ENCODE assay signal across 10 cellular contexts in the genomic region with DNA sequence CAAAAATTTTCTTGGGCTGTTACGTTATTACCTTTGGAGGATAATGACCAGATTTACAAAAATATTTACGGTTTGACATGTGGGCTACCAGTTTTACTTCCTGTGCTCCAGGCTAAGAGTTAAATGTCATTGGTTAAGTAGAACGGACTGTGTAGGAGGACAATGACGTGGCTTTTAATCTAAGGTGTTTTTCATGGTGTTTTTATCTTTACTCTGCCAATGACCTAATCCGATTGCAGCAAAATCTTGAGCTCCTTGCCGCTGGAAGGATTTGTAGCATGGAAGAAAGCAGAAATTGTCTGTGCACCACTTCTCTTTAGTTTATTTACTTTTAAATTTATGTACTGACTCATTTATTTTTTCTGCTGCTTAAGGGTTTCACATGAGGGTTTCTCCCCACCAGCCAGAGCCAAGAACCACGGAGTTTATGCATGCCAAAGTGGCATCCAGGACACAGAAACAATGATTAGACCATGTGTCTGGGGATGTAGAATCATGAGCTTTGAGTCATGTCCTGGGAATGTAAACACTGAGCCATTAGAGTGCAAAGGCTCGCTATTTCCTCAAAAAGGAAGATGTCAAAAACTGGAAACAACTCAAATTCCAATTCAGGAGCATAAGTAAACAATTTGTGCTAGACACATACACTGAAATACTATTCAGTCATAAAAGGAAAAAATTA. TPM values are rescaled to one million over a fixed set of nuclear protein-coding genes. Genes with fewer than 3 reads are reported as not detected.
A peak's percentile ranks its signal among the peaks of the same experiment; 100 is the strongest.
DNase-seq lines count a peak whose midpoint lies in the region; ATAC-seq, FAIRE-seq and TF ChIP-seq lines count a peak whose summit lies in the region.
"Had no signal": no experiment of that assay in that cellular context is flagged by ENCODE, and none has a peak within 500 bp of the region (broad histone marks: within the 10 kb centered on the region; RNA-seq: fewer than 3 reads in every experiment).

No MANE protein-coding gene starts in this region.

- intact Hi-C loops in HepG2 (cut with micrococcal nuclease; ENCODE audit: unreplicated experiment) = loop anchor here (1.0 to 10.0 kb wide), 4 partner anchors 10 to 98 kb away; partner anchors contain the start of gene CASP4

- CTCF ChIA-PET in HepG2 (lab: Yijun Ruan, JAX; ENCODE audit: low intra/inter-chr PET ratio, low total read pairs) = no interaction called here

- TF ChIP-seq EP300 in HepG2 (IDR thresholded peaks at IDR 0.05; ENCODE audit: low read depth in 2 of 2, low read length in 2 of 2) (peak in 1 of 2 experiments; percentile 92; a peak in 2 of 4 replicates), HepG2 (CRISPR knock-in tag; IDR thresholded peaks at IDR 0.05; ENCODE audit: borderline replicate concordance) (peak; percentile 78; the same call in 1 of the 2 replicates)

- TF ChIP-seq CTCF in HFFc6 (IDR thresholded peaks at IDR 0.05) (no peak), bronchial epithelial cell (IDR thresholded peaks at IDR 0.05; ENCODE audit: insufficient read depth, low read length, severe bottlenecking) (no peak), HepG2 (CRISPR knock-in tag; IDR thresholded peaks at IDR 0.05) (no peak)

- peak overlapping the region; percentile 76 for H3K27ac ChIP-seq in HepG2 (ENCODE audit: extremely low read length, insufficient read depth, low read length)

- H3K9me3 Mint-ChIP-seq in HFFc6 = no peaks in the 10 kb centered on the region

- WGBS in HepG2 (ENCODE audit: low lambda C conversion rate) = 44% methylated on average over 8 of the region's 8 CpGs

- BruUV-seq in HepG2 (replicated peaks; lab: Mats Ljungman, UMichigan) = no TSS peak

- H3K9me3 ChIP-seq in HepG2 (ENCODE audit: low read length) = no peaks in the 10 kb centered on the region

- TF ChIP-seq POLR2A in HepG2 (IDR thresholded peaks at IDR 0.05; ENCODE audit: insufficient read depth in 1 of 2, low read depth in 2 of 2, low read length in 2 of 2) = no peak

- peak overlapping the region; percentile 23; the same call in 1 of the 2 replicates for H3K9ac ChIP-seq in HepG2 (ENCODE audit: insufficient read depth, low read depth, low read length)

- H3K4me3 Mint-ChIP-seq in HFFc6 = peak overlapping the region; percentile 75

- ATAC-seq in HepG2 (peak; percentile 94), GM21381 (IDR thresholded peaks at IDR 0.05; ENCODE audit: unreplicated experiment) (no peak), GM21528 (IDR thresholded peaks at IDR 0.05; ENCODE audit: low FRiP score, unreplicated experiment) (no peak), HG02763 (IDR thresholded peaks at IDR 0.05; ENCODE audit: unreplicated experiment) (no peak)

- no peaks in the 10 kb centered on the region for H3K79me2 ChIP-seq in HepG2 (ENCODE audit: insufficient read depth, low read length)

- H4K20me1 ChIP-seq in HepG2 (ENCODE audit: insufficient read depth, low read length) = no peaks in the 10 kb centered on the region

- H3K27me3 ChIP-seq in bronchial epithelial cell (ENCODE audit: control insufficient read depth, insufficient read depth, low read length) (no peaks in the 10 kb centered on the region), HepG2 (ENCODE audit: control insufficient read depth in 1 of 2, insufficient read depth in 2 of 2, low read length in 2 of 2) (no peaks in the 10 kb centered on the region)

- TF ChIP-seq RAD21 in HepG2 (CRISPR knock-in tag; IDR thresholded peaks at IDR 0.05) = no peak

- no peak for FAIRE-seq in bronchial epithelial cell (lab: Jason Lieb, UNC)
- peak; percentile 96 for FAIRE-seq in HepG2 (lab: Jason Lieb, UNC)

- H3K4me3 ChIP-seq in bronchial epithelial cell (ENCODE audit: low read depth, low read length) = no peak overlapping the region
- H3K4me3 ChIP-seq in HepG2 (replicated peaks in 1 of 3; ENCODE audit: insufficient read depth in 1 of 3, low read depth in 2 of 3, low read length in 3 of 3) = no peak overlapping the region; a peak in 1 of 6 replicates

- POLR2A ChIA-PET in HepG2 (lab: Yijun Ruan, JAX) = interaction anchor here (0.6 to 1.2 kb wide), 3 partner anchors 10 to 78 kb away, joined by 3 to 6 read pairs (median 4); no protein-coding TSS in a partner anchor

- H3K36me3 ChIP-seq in bronchial epithelial cell (ENCODE audit: control insufficient read depth, insufficient read depth, low read length) (no peaks in the 10 kb centered on the region), HepG2 (replicated peaks in 1 of 2; ENCODE audit: control insufficient read depth in 1 of 2, insufficient read depth in 2 of 2, low read length in 2 of 2) (no peaks in the 10 kb centered on the region)

- H3K4me1 ChIP-seq in HepG2 (ENCODE audit: insufficient read depth, low read length) = peaks cover 65% of the 10 kb centered on the region

- peaks cover 6% of the 10 kb centered on the region for H3K27me3 Mint-ChIP-seq in HFFc6 (ENCODE audit: insufficient read depth)

- H3K36me3 Mint-ChIP-seq in HFFc6 (ENCODE audit: low read depth) = peaks cover 1% of the 10 kb centered on the region

- peaks cover 50% of the 10 kb centered on the region for H3K4me1 Mint-ChIP-seq in HFFc6 (ENCODE audit: low read depth)

- peak overlapping the region; percentile 87 for H3K27ac Mint-ChIP-seq in HFFc6

- H3K4me2 ChIP-seq in HepG2 (ENCODE audit: low read depth, low read length) = peak overlapping the region; percentile 53

- no peak overlapping the region for H2AFZ ChIP-seq in HepG2 (ENCODE audit: low read length)

- peak; percentile 29 for DNase-seq in 8988T
- DNase-seq in HFFc6 = peak; percentile 98
- DNase-seq in bronchial epithelial cell (ENCODE audit: low read depth) = peak; percentile 92
- DNase-seq in HepG2 (ENCODE audit: low spot score) = peak; percentile 92
- no peak for DNase-seq in GDM1 (lab: John Stamatoyannopoulos, UW)
- DNase-seq: COR-L47, NCI-H2171 had no signal

- in situ Hi-C loops in HepG2 (cut with HindIII; ENCODE audit: extremely low pct_ligation_motif_present, low pct_unique_long_range_greater_than_20kb) = no loop called here

RNA-seq across cellular contexts. Expression of gene CARD16, which starts 1.9 kb away (rescaled TPM):
- 10 to 100 TPM in 1 of 6 experiments, 1 to 10 TPM in 5; 6.4 to 11.2 (median 9.4) TPM for total RNA-seq in HFFc6 (2021; fragmentation: NEBNext Ultra II Directional; extraction: Animal tissue kit (Norgen Biotek cat#: 25700))
- 0.53 and 2.4 TPM in 2 replicates for total RNA-seq in bronchial epithelial cell
- 0.53 TPM in 1 of 2 replicates, not detected in the other for total RNA-seq in HepG2 (2016; rRNA removed; fragmentation: Illumina TruSeq; extraction: Trizol)
- not detected in 2 replicates for total RNA-seq in HepG2 (2016; cell fraction: cytosol; rRNA removed; fragmentation: Illumina TruSeq; extraction: Trizol; ENCODE audit: low read depth)
- 0.39 and 0.45 TPM in 2 replicates for total RNA-seq in HepG2 (2016; cell fraction: insoluble cytoplasmic fraction; rRNA removed; fragmentation: Illumina TruSeq; extraction: Trizol)
- 0.62 TPM in 1 of 2 replicates, not detected in the other for total RNA-seq in HepG2 (2016; cell fraction: membrane; rRNA removed; fragmentation: Illumina TruSeq; extraction: Trizol)
- not detected in 2 replicates for total RNA-seq in HepG2 (2016; cell fraction: nucleus; rRNA removed; fragmentation: Illumina TruSeq; extraction: Trizol)
- 0.34 and 0.48 TPM in 2 replicates for polyA plus RNA-seq in HepG2 (2011; rRNA removed)
- polyA plus RNA-seq in HepG2 (2011; cell fraction: cytosol; rRNA removed) = 0.15 and 0.45 TPM in 2 replicates
- 0.48 TPM in 1 of 2 replicates, not detected in the other for polyA plus RNA-seq in HepG2 (2011; cell fraction: nucleus; rRNA removed)
- 0.55 and 0.89 TPM in 2 replicates for polyA plus RNA-seq in HepG2 (2012)
- not detected in 2 replicates for polyA plus RNA-seq in HepG2 (2016; cell fraction: cytosol; fragmentation: Illumina TruSeq; extraction: Trizol; ENCODE audit: low read depth)
- polyA plus RNA-seq in HepG2 (2016; cell fraction: insoluble cytoplasmic fraction; fragmentation: Illumina TruSeq; extraction: Trizol; ENCODE audit: low read depth) = 0.66 and 0.76 TPM in 2 replicates
- 0.37 TPM in 1 of 2 replicates, not detected in the other for polyA plus RNA-seq in HepG2 (2016; cell fraction: membrane; fragmentation: Illumina TruSeq; extraction: Trizol; ENCODE audit: low read depth)
- not detected in 2 replicates for polyA plus RNA-seq in HepG2 (2016; cell fraction: nucleus; fragmentation: Illumina TruSeq; extraction: Trizol; ENCODE audit: insufficient read depth, low read depth)
- polyA minus RNA-seq in HepG2 (2011; rRNA and poly(A)+ RNA removed; ENCODE audit: low replicate concordance) = 13.3 TPM in 1 of 2 replicates, not detected in the other
- not detected in 2 replicates for polyA minus RNA-seq in HepG2 (2011; cell fraction: cytosol; rRNA and poly(A)+ RNA removed)
- polyA minus RNA-seq in HepG2 (2011; cell fraction: nucleus; rRNA and poly(A)+ RNA removed) = not detected in 2 replicates

RNA-seq across cellular contexts. Expression of gene CASP1, which starts 12.1 kb away (rescaled TPM):
- total RNA-seq in HFFc6 (2021; fragmentation: NEBNext Ultra II Directional; extraction: Animal tissue kit (Norgen Biotek cat#: 25700)) = 10 to 100 TPM; 13.1 to 23.6 (median 21.1) TPM
- total RNA-seq in bronchial epithelial cell (10.8 and 69.3 TPM in 2 replicates), HepG2 (2016; rRNA removed; fragmentation: Illumina TruSeq; extraction: Trizol) (5.2 and 6.6 TPM in 2 replicates)
- total RNA-seq in HepG2 (2016; cell fraction: cytosol; rRNA removed; fragmentation: Illumina TruSeq; extraction: Trizol; ENCODE audit: low read depth) = 0.91 and 1.4 TPM in 2 replicates
- 4.9 and 5.6 TPM in 2 replicates for total RNA-seq in HepG2 (2016; cell fraction: insoluble cytoplasmic fraction; rRNA removed; fragmentation: Illumina TruSeq; extraction: Trizol)
- total RNA-seq in HepG2 (2016; cell fraction: membrane; rRNA removed; fragmentation: Illumina TruSeq; extraction: Trizol) = 2.1 and 2.2 TPM in 2 replicates
- 4.4 and 4.9 TPM in 2 replicates for total RNA-seq in HepG2 (2016; cell fraction: nucleus; rRNA removed; fragmentation: Illumina TruSeq; extraction: Trizol)
- 0.34 and 0.85 TPM in 2 replicates for polyA plus RNA-seq in HepG2 (2011; rRNA removed)
- polyA plus RNA-seq in HepG2 (2011; cell fraction: cytosol; rRNA removed) = 0.20 and 0.54 TPM in 2 replicates
- 0.63 and 1.1 TPM in 2 replicates for polyA plus RNA-seq in HepG2 (2011; cell fraction: nucleus; rRNA removed)
- polyA plus RNA-seq in HepG2 (2012) = 0.98 and 1.3 TPM in 2 replicates
- 1.5 and 1.8 TPM in 2 replicates for polyA plus RNA-seq in HepG2 (2016; cell fraction: cytosol; fragmentation: Illumina TruSeq; extraction: Trizol; ENCODE audit: low read depth)
- polyA plus RNA-seq in HepG2 (2016; cell fraction: insoluble cytoplasmic fraction; fragmentation: Illumina TruSeq; extraction: Trizol; ENCODE audit: low read depth) = 5.5 and 7.9 TPM in 2 replicates
- polyA plus RNA-seq in HepG2 (2016; cell fraction: membrane; fragmentation: Illumina TruSeq; extraction: Trizol; ENCODE audit: low read depth) = 1.1 and 2.0 TPM in 2 replicates
- polyA plus RNA-seq in HepG2 (2016; cell fraction: nucleus; fragmentation: Illumina TruSeq; extraction: Trizol; ENCODE audit: insufficient read depth, low read depth) = 2.8 and 3.3 TPM in 2 replicates
- 10.0 TPM in 1 of 2 replicates, not detected in the other for polyA minus RNA-seq in HepG2 (2011; rRNA and poly(A)+ RNA removed; ENCODE audit: low replicate concordance)
- 0.99 TPM in 1 of 2 replicates, not detected in the other for polyA minus RNA-seq in HepG2 (2011; cell fraction: cytosol; rRNA and poly(A)+ RNA removed)
- 0.90 and 2.1 TPM in 2 replicates for polyA minus RNA-seq in HepG2 (2011; cell fraction: nucleus; rRNA and poly(A)+ RNA removed)

RNA-seq across cellular contexts. Expression of gene CASP5, which starts 24.1 kb away (rescaled TPM):
- total RNA-seq in HFFc6 (2021; fragmentation: NEBNext Ultra II Directional; extraction: Animal tissue kit (Norgen Biotek cat#: 25700)) = not detected
- total RNA-seq in bronchial epithelial cell (6.9 TPM in 1 of 2 replicates, not detected in the other), HepG2 (2016; rRNA removed; fragmentation: Illumina TruSeq; extraction: Trizol) (not detected in 2 replicates)
- total RNA-seq in HepG2 (2016; cell fraction: cytosol; rRNA removed; fragmentation: Illumina TruSeq; extraction: Trizol; ENCODE audit: low read depth) = not detected in 2 replicates
- total RNA-seq in HepG2 (2016; cell fraction: insoluble cytoplasmic fraction; rRNA removed; fragmentation: Illumina TruSeq; extraction: Trizol) = not detected in 2 replicates
- total RNA-seq in HepG2 (2016; cell fraction: membrane; rRNA removed; fragmentation: Illumina TruSeq; extraction: Trizol) = not detected in 2 replicates
- not detected in 2 replicates for total RNA-seq in HepG2 (2016; cell fraction: nucleus; rRNA removed; fragmentation: Illumina TruSeq; extraction: Trizol)
- polyA plus RNA-seq in HepG2 (2011; rRNA removed) = not detected in 2 replicates
- not detected in 2 replicates for polyA plus RNA-seq in HepG2 (2011; cell fraction: cytosol; rRNA removed)
- polyA plus RNA-seq in HepG2 (2011; cell fraction: nucleus; rRNA removed) = not detected in 2 replicates
- polyA plus RNA-seq in HepG2 (2012) = not detected in 2 replicates
- not detected in 2 replicates for polyA plus RNA-seq in HepG2 (2016; cell fraction: cytosol; fragmentation: Illumina TruSeq; extraction: Trizol; ENCODE audit: low read depth)
- not detected in 2 replicates for polyA plus RNA-seq in HepG2 (2016; cell fraction: insoluble cytoplasmic fraction; fragmentation: Illumina TruSeq; extraction: Trizol; ENCODE audit: low read depth)
- not detected in 2 replicates for polyA plus RNA-seq in HepG2 (2016; cell fraction: membrane; fragmentation: Illumina TruSeq; extraction: Trizol; ENCODE audit: low read depth)
- polyA plus RNA-seq in HepG2 (2016; cell fraction: nucleus; fragmentation: Illumina TruSeq; extraction: Trizol; ENCODE audit: insufficient read depth, low read depth) = not detected in 2 replicates
- polyA minus RNA-seq in HepG2 (2011; rRNA and poly(A)+ RNA removed; ENCODE audit: low replicate concordance) = not detected in 2 replicates
- polyA minus RNA-seq in HepG2 (2011; cell fraction: cytosol; rRNA and poly(A)+ RNA removed) = not detected in 2 replicates
- not detected in 2 replicates for polyA minus RNA-seq in HepG2 (2011; cell fraction: nucleus; rRNA and poly(A)+ RNA removed)
